ENCODE assay signal across 9 cellular contexts in genomic region chr11:72676874-72677341, GRCh38. TPM values are rescaled to one million over a fixed set of nuclear protein-coding genes. Genes with fewer than 3 reads are reported as not detected.
DNase-seq lines count a peak whose midpoint lies in the region; ATAC-seq lines count a peak whose summit lies in the region.
"Had no signal": no experiment of that assay in that cellular context is flagged by ENCODE, and none has a peak within 500 bp of the region (broad histone marks: within the 10 kb centered on the region; RNA-seq: fewer than 3 reads in every experiment).

No MANE protein-coding gene starts in this region.

- in situ Hi-C loops in GM23248 (cut with MboI) (no loop called here), SK-MEL-5 (cut with HindIII; ENCODE audit: low pct_unique_long_range_greater_than_20kb, low sequenced_read_pairs) (no loop called here)

- no peaks in the 10 kb centered on the region for H3K4me1 ChIP-seq in GM23248 (ENCODE audit: insufficient read depth)

- H3K79me2 ChIP-seq in GM23248 (ENCODE audit: insufficient read depth), result no peaks in the 10 kb centered on the region

- WGBS in GM23248 (ENCODE audit: low coverage in 1 of 2, low lambda C conversion rate in 2 of 2, missing lambda C conversion rate in 2 of 2), 2 experiments, result 3 to 6% methylated on average over 20 to 22 of the region's 30 CpGs

- H3K27ac Mint-ChIP-seq in activated naive CD8-positive, alpha-beta T cell treated with anti-CD3 and anti-CD28 coated beads for 36 hours, result no peak overlapping the region

- peaks cover 50% of the 10 kb centered on the region for H3K27me3 ChIP-seq in GM23248 (replicated peaks; ENCODE audit: insufficient read depth)

- DNase-seq in GM23248 (peak; percentile 73), SK-MEL-5 (ENCODE audit: low read depth, low spot score) (peak; percentile 42), iPS-NIHi11 (ENCODE audit: low spot score) (peak; percentile 97), NCI-H524 treated with DMSO at 0.1 percent for 48 hours (lab: John Stamatoyannopoulos, UW) (no peak), OCI-M2 (lab: John Stamatoyannopoulos, UW; ENCODE audit: unreplicated experiment) (no peak)
- peak; percentile 69 for DNase-seq in activated naive CD8-positive, alpha-beta T cell treated with anti-CD3 and anti-CD28 coated beads for 36 hours
- peak; percentile 78 for DNase-seq in stimulated activated CD4-positive, alpha-beta T cell treated with anti-CD3 and anti-CD28 coated beads, Interleukin-4, amount 100 ng/mL, for 1 hour

- no peak overlapping the region for H3K27ac ChIP-seq in GM23248
- H3K27ac ChIP-seq: KMS-11 had no signal

- H2AFZ ChIP-seq in GM23248, result no peak overlapping the region

- ATAC-seq in HG02623 (IDR thresholded peaks at IDR 0.05; ENCODE audit: unreplicated experiment), result no peak

- H3K9me3 ChIP-seq in GM23248 (ENCODE audit: low read depth), result no peaks in the 10 kb centered on the region

- H3K4me1 Mint-ChIP-seq in activated naive CD8-positive, alpha-beta T cell treated with anti-CD3 and anti-CD28 coated beads for 36 hours, result peaks cover 6% of the 10 kb centered on the region

- no peak overlapping the region for H3K4me3 ChIP-seq in GM23248

- H3K9me3 Mint-ChIP-seq in activated naive CD8-positive, alpha-beta T cell treated with anti-CD3 and anti-CD28 coated beads for 36 hours, result no peaks in the 10 kb centered on the region

- no peaks in the 10 kb centered on the region for H3K36me3 ChIP-seq in GM23248 (ENCODE audit: low read depth)

- H3K36me3 Mint-ChIP-seq in activated naive CD8-positive, alpha-beta T cell treated with anti-CD3 and anti-CD28 coated beads for 36 hours, result no peaks in the 10 kb centered on the region

- no peak overlapping the region for H3K4me2 ChIP-seq in GM23248 (ENCODE audit: unreplicated experiment)
- H3K4me2 ChIP-seq: KMS-11 had no signal

- no peaks in the 10 kb centered on the region for H3F3A ChIP-seq in GM23248 (ENCODE audit: insufficient read depth)

- no peak overlapping the region for H3K4me3 Mint-ChIP-seq in activated naive CD8-positive, alpha-beta T cell treated with anti-CD3 and anti-CD28 coated beads for 36 hours

- H4K20me1 ChIP-seq in GM23248 (ENCODE audit: insufficient read depth), result no peaks in the 10 kb centered on the region

- H3K27me3 Mint-ChIP-seq in activated naive CD8-positive, alpha-beta T cell treated with anti-CD3 and anti-CD28 coated beads for 36 hours, result peaks cover 61% of the 10 kb centered on the region

- H3K9me2 ChIP-seq in GM23248 (ENCODE audit: insufficient read depth), result no peaks in the 10 kb centered on the region

- no peak overlapping the region for H3K9ac ChIP-seq in GM23248
- H3K9ac ChIP-seq: KMS-11 had no signal

RNA-seq across cellular contexts. Expression of gene PDE2A, which starts 2.7 kb away (rescaled TPM):
- total RNA-seq in GM23248 (2014; rRNA removed; shearing (Covaris generic)), result 0.25 and 2.3 TPM in 2 replicates
- 0.29 and 1.0 TPM in 2 replicates for polyA plus RNA-seq in GM23248 (2016; fragmentation: Nextera tagmentation; extraction: Ambion mirVana)
- total RNA-seq in SK-MEL-5 (2014; rRNA removed; shearing (Covaris generic)), result 0.26 and 0.64 TPM in 2 replicates
- polyA plus RNA-seq in SK-MEL-5 (2015; cell fraction: cytosol; rRNA removed), result 0.47 and 0.70 TPM in 2 replicates
- 0.64 and 2.9 TPM in 2 replicates for polyA plus RNA-seq in SK-MEL-5 (2015; cell fraction: nucleus; rRNA removed)
- total RNA-seq in activated naive CD8-positive, alpha-beta T cell treated with anti-CD3 and anti-CD28 coated beads for 36 hours, result under 1 TPM; 0.37 to 0.42 TPM

Comparison
In these comparisons a context has a peak if more than half of its experiments do, and no peak if none do; other contexts are left out.
1. DNase-seq: peak in GM23248 (single experiment), SK-MEL-5 (single experiment), activated naive CD8-positive, alpha-beta T cell treated with anti-CD3 and anti-CD28 coated beads for 36 hours (single experiment), iPS-NIHi11 (single experiment) and stimulated activated CD4-positive, alpha-beta T cell treated with anti-CD3 and anti-CD28 coated beads, Interleukin-4, amount 100 ng/mL, for 1 hour (single experiment); none in NCI-H524 treated with DMSO at 0.1 percent for 48 hours (single experiment) and OCI-M2 (single experiment).